Comparison of ENCODE assay signal across 8 cellular contexts in the genomic region with DNA sequence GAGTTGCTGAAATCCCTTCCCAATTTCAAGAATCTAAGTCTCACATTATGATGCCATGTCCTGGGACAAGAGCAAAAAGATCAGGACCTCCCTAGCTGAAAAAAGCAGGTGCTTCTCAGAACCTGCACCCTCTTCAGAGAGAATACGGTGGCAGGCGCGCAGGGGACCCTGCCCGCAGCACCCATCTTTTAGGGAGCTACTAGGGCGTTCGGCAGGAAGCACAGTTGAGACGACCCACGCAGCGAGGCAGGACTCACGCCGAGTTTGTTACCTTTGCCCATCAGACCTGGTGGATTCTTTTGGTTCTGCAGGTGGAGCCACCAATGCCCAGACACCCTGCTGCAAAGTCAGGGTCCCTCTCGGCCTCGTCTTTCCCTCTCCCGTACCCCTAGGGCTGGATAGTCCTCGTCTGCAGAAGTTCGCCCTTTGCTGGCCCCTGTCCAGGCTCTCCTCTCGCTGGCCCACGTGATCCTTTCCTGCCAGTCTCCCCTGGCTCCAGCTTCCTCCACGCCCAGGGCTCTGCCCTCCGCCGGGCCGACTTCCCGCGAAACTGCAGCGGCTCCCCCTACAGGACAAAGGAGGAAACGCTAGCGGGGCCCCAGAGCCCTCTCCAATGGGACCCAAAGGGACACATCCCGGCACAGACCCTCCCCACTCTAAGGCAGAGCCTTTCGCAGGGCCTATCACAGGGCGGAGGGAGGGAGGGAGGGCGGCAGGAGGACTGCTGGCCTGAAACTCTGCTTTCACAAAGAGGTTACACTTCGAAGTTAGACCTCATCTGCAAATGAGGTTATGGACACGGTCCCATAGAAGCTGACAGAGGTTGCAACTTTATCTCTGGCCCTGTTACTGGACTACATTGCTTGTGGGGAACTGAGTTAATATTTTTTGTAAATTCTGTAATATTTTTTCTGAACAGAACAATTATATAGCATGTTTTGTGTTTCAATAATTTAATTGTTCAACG.
DNase-seq lines count a peak whose midpoint lies in the region; ATAC-seq and TF ChIP-seq lines count a peak whose summit lies in the region.

No MANE protein-coding gene starts in this region.

- no peaks in the 10 kb centered on the region for H3K27me3 ChIP-seq in NT2/D1 (ENCODE audit: insufficient read depth, insufficient read length)
- H3K27me3 ChIP-seq in mucosa of rectum (ENCODE audit: control insufficient read depth in 2 of 2, insufficient read depth in 2 of 2, low read length in 2 of 2): peaks cover 0 to 3% of the 10 kb centered on the region in 2 donors

- TF ChIP-seq CTCF in epithelial cell of esophagus (IDR thresholded peaks at IDR 0.05; ENCODE audit: insufficient read depth, low read depth, low read length, missing control alignments): peak; percentile 79

- H3K4me1 ChIP-seq in NT2/D1 (ENCODE audit: insufficient read depth, insufficient read length): no peaks in the 10 kb centered on the region
- peaks cover 8 to 32% of the 10 kb centered on the region in 2 donors for H3K4me1 ChIP-seq in mucosa of rectum (ENCODE audit: control insufficient read depth in 2 of 2, insufficient read depth in 2 of 2, low read length in 2 of 2)

- H3K36me3 ChIP-seq in NT2/D1 (ENCODE audit: insufficient read depth, insufficient read length, low read length) (no peaks in the 10 kb centered on the region), mucosa of rectum (ENCODE audit: control insufficient read depth in 2 of 2, insufficient read depth in 2 of 2, low read length in 2 of 2) (no peaks in the 10 kb centered on the region)

- peak; percentile 83 for ATAC-seq in HG02798 (IDR thresholded peaks at IDR 0.05; ENCODE audit: poor library complexity, unreplicated experiment)

- H3K9me3 ChIP-seq in NT2/D1 (ENCODE audit: insufficient read depth, low read length) (no peaks in the 10 kb centered on the region; the same call in 1 of the 2 replicates), mucosa of rectum (ENCODE audit: control insufficient read depth in 2 of 2, low read length in 2 of 2) (no peaks in the 10 kb centered on the region)

- DNase-seq in ELF-1 (ENCODE audit: low read depth, low spot score) (peak; percentile 97), NT2/D1 (ENCODE audit: low read depth, low spot score) (peak; percentile 69), epithelial cell of esophagus (ENCODE audit: low read depth) (peak; percentile 72), NCI-H1105 treated with DMSO at 0.1 percent for 48 hours (lab: John Stamatoyannopoulos, UW) (no peak)
- DNase-seq in activated CD8-positive, alpha-beta memory T cell treated with anti-CD3 and anti-CD28 coated beads, Interleukin-2, amount 50 U/mL, for 24 hours (ENCODE audit: extremely low read depth): peak; percentile 32
- DNase-seq in stimulated activated CD8-positive, alpha-beta memory T cell treated with anti-CD3 and anti-CD28 coated beads, Interleukin-7, amount 100 ng/mL, for 4 hours (ENCODE audit: low read depth in 2 of 2): peak; percentile 31 to 47

- peak overlapping the region in 1 of 2 donors; percentile 26 for H3K27ac ChIP-seq in mucosa of rectum (ENCODE audit: low read depth in 2 of 2, low read length in 2 of 2)

- H3K9ac ChIP-seq in NT2/D1 (ENCODE audit: insufficient read length, low read depth) (no peak overlapping the region), mucosa of rectum (ENCODE audit: low read depth in 1 of 2, low read length in 2 of 2) (peak overlapping the region; percentile 65 to 75)

- no peak overlapping the region for H3K4me3 ChIP-seq in NT2/D1 (ENCODE audit: insufficient read length, low read depth)
- no peak overlapping the region for H3K4me3 ChIP-seq in epithelial cell of esophagus (ENCODE audit: low read length)
- peak overlapping the region; percentile 78 to 85 for H3K4me3 ChIP-seq in mucosa of rectum (ENCODE audit: low read length in 2 of 2)

Comparison
In these comparisons a context has a peak if more than half of its experiments do, and no peak if none do; other contexts are left out.
1. H3K4me3 ChIP-seq: peak in mucosa of rectum (2 of 2); none in NT2/D1 (single experiment) and epithelial cell of esophagus (single experiment).